2 cellular contexts compared by ENCODE assay signal in the genomic region with DNA sequence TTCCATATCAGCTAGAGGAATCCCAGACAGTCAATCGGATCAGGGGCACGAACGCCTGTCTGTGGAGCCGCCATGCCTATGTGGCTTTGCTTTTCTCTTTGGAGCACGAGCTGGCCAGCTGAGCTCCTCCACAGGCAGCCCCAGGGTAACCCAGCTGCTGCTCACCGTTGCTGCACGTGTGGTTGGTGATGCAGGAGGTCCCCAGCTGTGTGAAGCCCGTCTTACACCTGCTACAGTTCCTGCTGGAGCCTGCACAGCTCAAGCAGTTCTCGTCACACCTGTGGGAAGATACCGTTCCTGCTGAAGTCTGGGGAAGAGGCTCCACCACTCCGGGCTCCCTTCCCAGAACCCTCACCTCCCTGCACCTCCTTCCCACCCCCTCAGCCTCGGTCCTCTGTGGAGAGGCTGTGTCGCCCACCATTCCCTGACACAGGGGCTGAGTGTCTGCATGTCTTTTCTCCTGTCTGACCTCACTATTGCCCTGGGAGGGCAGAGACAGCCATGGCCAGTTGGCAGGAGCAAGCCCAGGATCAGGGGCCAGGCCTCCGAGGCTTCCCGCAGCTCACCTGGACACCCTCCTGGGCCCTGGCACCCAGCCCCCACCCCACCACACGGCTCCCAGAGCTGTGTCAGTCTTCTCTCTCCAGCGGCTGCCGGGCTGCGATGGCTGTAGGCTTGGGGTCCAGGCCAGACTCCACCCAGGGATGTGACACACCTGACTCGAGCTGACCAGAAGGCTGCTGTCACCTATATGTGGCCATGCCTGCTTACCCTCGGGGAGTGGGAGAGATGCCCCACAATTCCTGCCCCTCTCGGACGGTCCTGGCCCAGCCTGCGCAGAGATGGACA.
TF ChIP-seq lines count a peak whose summit lies in the region.

No MANE protein-coding gene starts in this region.

TF ChIP-seq in SK-N-SH, 30 proteins besides CTCF, POLR2A, EP300 and RAD21:
- TF ChIP-seq, protein P1, sequence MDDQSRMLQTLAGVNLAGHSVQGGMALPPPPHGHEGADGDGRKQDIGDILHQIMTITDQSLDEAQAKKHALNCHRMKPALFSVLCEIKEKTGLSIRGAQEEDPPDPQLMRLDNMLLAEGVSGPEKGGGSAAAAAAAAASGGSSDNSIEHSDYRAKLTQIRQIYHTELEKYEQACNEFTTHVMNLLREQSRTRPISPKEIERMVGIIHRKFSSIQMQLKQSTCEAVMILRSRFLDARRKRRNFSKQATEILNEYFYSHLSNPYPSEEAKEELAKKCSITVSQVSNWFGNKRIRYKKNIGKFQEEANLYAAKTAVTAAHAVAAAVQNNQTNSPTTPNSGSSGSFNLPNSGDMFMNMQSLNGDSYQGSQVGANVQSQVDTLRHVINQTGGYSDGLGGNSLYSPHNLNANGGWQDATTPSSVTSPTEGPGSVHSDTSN (IDR thresholded peaks at IDR 0.05): no peak
- TF ChIP-seq FOXM1 (IDR thresholded peaks at IDR 0.05; ENCODE audit: low read depth) (no peak), USF2 (IDR thresholded peaks at IDR 0.05; ENCODE audit: borderline replicate concordance, low read depth, low read length) (no peak), YY1 (IDR thresholded peaks at IDR 0.05; ENCODE audit: low read depth) (no peak), EZH2phosphoT487 (IDR thresholded peaks at IDR 0.05; ENCODE audit: borderline replicate concordance, low read depth) (no peak), NRF1 (IDR thresholded peaks at IDR 0.05; ENCODE audit: low read depth, low read length) (no peak), RFX5 (IDR thresholded peaks at IDR 0.05; ENCODE audit: low read length) (no peak), FOSL2 (IDR thresholded peaks at IDR 0.05; ENCODE audit: borderline replicate concordance, low read depth) (no peak), RXRA (IDR thresholded peaks at IDR 0.05; ENCODE audit: borderline replicate concordance, low read depth) (no peak), USF1 (IDR thresholded peaks at IDR 0.05; ENCODE audit: borderline replicate concordance, low read depth) (no peak), MEF2A (IDR thresholded peaks at IDR 0.05; ENCODE audit: borderline replicate concordance, low read depth) (no peak), SIN3A (IDR thresholded peaks at IDR 0.05; ENCODE audit: borderline replicate concordance, low read depth, low read length) (no peak), SMC3 (IDR thresholded peaks at IDR 0.05; ENCODE audit: low read depth, low read length) (no peak), TCF12 (IDR thresholded peaks at IDR 0.05) (no peak)
- TF ChIP-seq, protein P2, sequence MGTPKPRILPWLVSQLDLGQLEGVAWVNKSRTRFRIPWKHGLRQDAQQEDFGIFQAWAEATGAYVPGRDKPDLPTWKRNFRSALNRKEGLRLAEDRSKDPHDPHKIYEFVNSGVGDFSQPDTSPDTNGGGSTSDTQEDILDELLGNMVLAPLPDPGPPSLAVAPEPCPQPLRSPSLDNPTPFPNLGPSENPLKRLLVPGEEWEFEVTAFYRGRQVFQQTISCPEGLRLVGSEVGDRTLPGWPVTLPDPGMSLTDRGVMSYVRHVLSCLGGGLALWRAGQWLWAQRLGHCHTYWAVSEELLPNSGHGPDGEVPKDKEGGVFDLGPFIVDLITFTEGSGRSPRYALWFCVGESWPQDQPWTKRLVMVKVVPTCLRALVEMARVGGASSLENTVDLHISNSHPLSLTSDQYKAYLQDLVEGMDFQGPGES (IDR thresholded peaks at IDR 0.05; ENCODE audit: low read depth, low read length): no peak

TF ChIP-seq in SK-N-SH treated with all-trans-retinoic acid at 6 μM for 48 hours, 23 proteins besides CTCF, POLR2A, EP300 and RAD21 (continued from another document):
- TF ChIP-seq, protein P3, sequence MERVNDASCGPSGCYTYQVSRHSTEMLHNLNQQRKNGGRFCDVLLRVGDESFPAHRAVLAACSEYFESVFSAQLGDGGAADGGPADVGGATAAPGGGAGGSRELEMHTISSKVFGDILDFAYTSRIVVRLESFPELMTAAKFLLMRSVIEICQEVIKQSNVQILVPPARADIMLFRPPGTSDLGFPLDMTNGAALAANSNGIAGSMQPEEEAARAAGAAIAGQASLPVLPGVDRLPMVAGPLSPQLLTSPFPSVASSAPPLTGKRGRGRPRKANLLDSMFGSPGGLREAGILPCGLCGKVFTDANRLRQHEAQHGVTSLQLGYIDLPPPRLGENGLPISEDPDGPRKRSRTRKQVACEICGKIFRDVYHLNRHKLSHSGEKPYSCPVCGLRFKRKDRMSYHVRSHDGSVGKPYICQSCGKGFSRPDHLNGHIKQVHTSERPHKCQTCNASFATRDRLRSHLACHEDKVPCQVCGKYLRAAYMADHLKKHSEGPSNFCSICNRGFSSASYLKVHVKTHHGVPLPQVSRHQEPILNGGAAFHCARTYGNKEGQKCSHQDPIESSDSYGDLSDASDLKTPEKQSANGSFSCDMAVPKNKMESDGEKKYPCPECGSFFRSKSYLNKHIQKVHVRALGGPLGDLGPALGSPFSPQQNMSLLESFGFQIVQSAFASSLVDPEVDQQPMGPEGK (CRISPR knock-in tag; IDR thresholded peaks at IDR 0.05; ENCODE audit: borderline replicate concordance): no peak
- TF ChIP-seq ESRRG (CRISPR knock-in tag; IDR thresholded peaks at IDR 0.05): no peak
- no peak for TF ChIP-seq CSRNP3 (CRISPR knock-in tag; IDR thresholded peaks at IDR 0.05)
- TF ChIP-seq RARB (CRISPR knock-in tag; IDR thresholded peaks at IDR 0.05): no peak
- TF ChIP-seq CSDC2 (CRISPR knock-in tag; IDR thresholded peaks at IDR 0.05): no peak
- TF ChIP-seq OSR1 (CRISPR knock-in tag; IDR thresholded peaks at IDR 0.05): no peak
- TF ChIP-seq ZC3H10 (CRISPR knock-in tag; IDR thresholded peaks at IDR 0.05): no peak
- no peak for TF ChIP-seq GLIS3 (CRISPR knock-in tag; IDR thresholded peaks at IDR 0.05)
- no peak for TF ChIP-seq ZNF70 (CRISPR knock-in tag; IDR thresholded peaks at IDR 0.05)
